ENCODE assay signal across 1 cellular context in genomic region chr16:84845496-84846002, GRCh38.
TF ChIP-seq lines count a peak whose summit lies in the region.

No MANE protein-coding gene starts in this region.

TF ChIP-seq in SK-N-SH, 30 proteins besides CTCF, POLR2A, EP300 and RAD21 (continued from another document):
- TF ChIP-seq REST (IDR thresholded peaks at IDR 0.05; ENCODE audit: low read depth, low read length) = no peak
